ENCODE assay signal across 16 cellular contexts in the genomic region with DNA sequence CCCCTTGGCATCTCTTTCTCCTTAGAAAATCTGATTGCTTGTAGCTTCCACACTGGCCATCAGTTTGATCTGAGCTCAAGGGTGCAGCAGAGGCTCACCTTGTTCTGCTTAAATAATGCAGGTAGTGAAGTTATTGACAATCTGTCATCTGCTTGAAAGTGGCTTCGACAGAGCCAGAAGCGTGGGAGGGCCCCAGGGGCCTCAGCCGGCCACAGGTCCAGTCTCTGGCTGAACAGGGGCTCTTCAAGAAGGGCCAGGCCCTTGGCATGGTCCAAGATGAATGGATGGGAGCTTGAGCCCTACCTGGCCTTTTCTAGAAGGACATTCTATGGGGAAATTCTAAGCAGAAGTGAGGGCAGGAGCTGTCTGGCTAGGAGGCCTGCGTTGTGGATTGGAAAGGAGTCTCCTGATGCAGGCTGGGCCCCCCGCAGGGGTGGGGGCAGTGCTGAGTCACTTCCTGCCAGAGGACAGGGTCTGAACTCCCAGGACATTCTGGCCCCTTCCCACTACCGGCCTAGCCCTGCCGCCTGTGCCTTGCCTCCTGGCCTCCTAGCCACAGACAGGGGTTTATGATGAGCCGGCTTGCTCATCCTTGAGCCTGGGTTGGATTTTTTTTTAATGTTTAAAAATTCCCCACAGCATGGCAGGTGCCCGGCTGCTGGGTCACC.
DNase-seq lines count a peak whose midpoint lies in the region; FAIRE-seq and TF ChIP-seq lines count a peak whose summit lies in the region.
"Had no signal": no experiment of that assay in that cellular context is flagged by ENCODE, and none has a peak within 500 bp of the region (broad histone marks: within the 10 kb centered on the region; RNA-seq: fewer than 3 reads in every experiment).

No MANE protein-coding gene starts in this region.

- H3K9me3 ChIP-seq in MG63 (no peaks in the 10 kb centered on the region), iPS DF 6.9 (ENCODE audit: control insufficient read depth, insufficient read depth, low read length) (no peaks in the 10 kb centered on the region)
- H3K9me3 ChIP-seq: BE2C, breast epithelium had no signal

- H3K4me3 ChIP-seq in MG63 (no peak overlapping the region), iPS DF 6.9 (ENCODE audit: low read length) (no peak overlapping the region)
- H3K4me3 ChIP-seq: breast epithelium had no signal

- peaks cover 9% of the 10 kb centered on the region; the same call in 1 of the 2 replicates for H3K4me1 ChIP-seq in iPS DF 6.9 (ENCODE audit: control insufficient read depth, insufficient read depth, low read length)
- H3K4me1 ChIP-seq: breast epithelium had no signal

- FAIRE-seq in H54 (lab: Jason Lieb, UNC) = no peak

- no CpG with 5 or more reads among the region's 9 CpGs for WGBS in iPS DF 6.9 (ENCODE audit: insufficient coverage, insufficient read length)

- H3K36me3 ChIP-seq in MG63 = no peaks in the 10 kb centered on the region
- no peaks in the 10 kb centered on the region for H3K36me3 ChIP-seq in iPS DF 6.9 (ENCODE audit: control insufficient read depth, insufficient read depth, low read length)
- H3K36me3 ChIP-seq: BE2C, breast epithelium had no signal

- DNase-seq in ELF-1 (ENCODE audit: low read depth, low spot score) = peak; percentile 92
- peak; percentile 15 for DNase-seq in MG63
- peak; percentile 61 for DNase-seq in iPS DF 6.9 (ENCODE audit: low read depth, low spot score)
- DNase-seq in posterior vena cava (ENCODE audit: low spot score) = peak; percentile 35
- no peak for DNase-seq in H54 (ENCODE audit: insufficient read length, low spot score)
- DNase-seq in COLO829 (ENCODE audit: low spot score) = no peak
- DNase-seq in HCEC 1CT = no peak
- DNase-seq: activated B cell treated with CpG ODN at 0.5 μM for 24 hours; activated naive CD4-positive, alpha-beta T cell treated with Interleukin-2 at 50 U/mL for 16 hours; BE2C; DMS79 treated with DMSO at 0.1 percent for 48 hours; effector memory CD4-positive, alpha-beta T cell; NCI-H1048; NCI-H2227 treated with DMSO at 0.1 percent for 48 hours; PC-3 had no signal

- H3K27ac ChIP-seq in iPS DF 6.9 (ENCODE audit: low read length) = no peak overlapping the region
- H3K27ac ChIP-seq: breast epithelium had no signal

- intact Hi-C loops in posterior vena cava (cut with DNase I) = loop anchor here in 1 of 2 donors (2.0 kb wide), 1 partner anchor 28 kb away; no protein-coding TSS in a partner anchor

- no peak for TF ChIP-seq POLR2A in H54 (IDR thresholded peaks at IDR 0.05; ENCODE audit: low read depth, low read length)

- peaks cover 2% of the 10 kb centered on the region; the same call in 1 of the 2 replicates for H3K27me3 ChIP-seq in MG63
- H3K27me3 ChIP-seq in iPS DF 6.9 (ENCODE audit: control insufficient read depth, insufficient read depth, low read length) = no peaks in the 10 kb centered on the region
- H3K27me3 ChIP-seq: BE2C, breast epithelium had no signal

Comparison
In these comparisons a context has a peak if more than half of its experiments do, and no peak if none do; other contexts are left out.
1. DNase-seq: peak in ELF-1 (single experiment), MG63 (single experiment), iPS DF 6.9 (single experiment) and posterior vena cava (single experiment); none in H54 (single experiment), COLO829 (single experiment) and HCEC 1CT (single experiment).